ENCODE assay signal across 16 cellular contexts in genomic region chr16:1512174-1512573, GRCh38. TPM values are rescaled to one million over a fixed set of nuclear protein-coding genes. Genes with fewer than 3 reads are reported as not detected.
"Had no signal": no experiment of that assay in that cellular context is flagged by ENCODE, and none has a peak within 500 bp of the region (broad histone marks: within the 10 kb centered on the region; RNA-seq: fewer than 3 reads in every experiment).

No MANE protein-coding gene starts in this region.

- DNase-seq: activated CD4-positive, alpha-beta T cell treated with anti-CD3 and anti-CD28 coated beads for 48 hours; activated CD8-positive, alpha-beta memory T cell treated with anti-CD3 and anti-CD28 coated beads, Interleukin-2, amount 50 U/mL, for 48 hours; activated CD8-positive, alpha-beta T cell treated with anti-CD3 and anti-CD28 coated beads, Interleukin-2, amount 10 ng/mL, durations not matched to agents 7 days and 5 days; esophagus squamous epithelium; foreskin fibroblast; glutamatergic neuron; immature natural killer cell; nephron progenitor cell; psoas muscle; spleen; stimulated activated CD4-positive, alpha-beta T cell treated with anti-CD3 and anti-CD28 coated beads, Interleukin-1b, Interleukin-23, amount 100 ng/mL, for 48 hours; stimulated activated naive CD4-positive, alpha-beta T cell; T1000 had no signal

- ATAC-seq: activated CD8-positive, alpha-beta T cell treated with anti-CD3 and anti-CD28 coated beads, Interleukin-2, amount 10 ng/mL, durations not matched to agents 7 days and 5 days; psoas muscle; sciatic nerve had no signal

- H3K4me3 ChIP-seq: ascending aorta, esophagus squamous epithelium, psoas muscle, spleen had no signal

RNA-seq across cellular contexts. Expression of gene PTX4, which starts 23.4 kb away (rescaled TPM):
- total RNA-seq: activated CD8-positive, alpha-beta T cell treated with anti-CD3 and anti-CD28 coated beads, Interleukin-2, amount 10 ng/mL, durations not matched to agents 7 days and 5 days; ascending aorta; esophagus squamous epithelium; omental fat pad; sciatic nerve had no signal
